ENCODE assay signal across 8 cellular contexts in the genomic region with DNA sequence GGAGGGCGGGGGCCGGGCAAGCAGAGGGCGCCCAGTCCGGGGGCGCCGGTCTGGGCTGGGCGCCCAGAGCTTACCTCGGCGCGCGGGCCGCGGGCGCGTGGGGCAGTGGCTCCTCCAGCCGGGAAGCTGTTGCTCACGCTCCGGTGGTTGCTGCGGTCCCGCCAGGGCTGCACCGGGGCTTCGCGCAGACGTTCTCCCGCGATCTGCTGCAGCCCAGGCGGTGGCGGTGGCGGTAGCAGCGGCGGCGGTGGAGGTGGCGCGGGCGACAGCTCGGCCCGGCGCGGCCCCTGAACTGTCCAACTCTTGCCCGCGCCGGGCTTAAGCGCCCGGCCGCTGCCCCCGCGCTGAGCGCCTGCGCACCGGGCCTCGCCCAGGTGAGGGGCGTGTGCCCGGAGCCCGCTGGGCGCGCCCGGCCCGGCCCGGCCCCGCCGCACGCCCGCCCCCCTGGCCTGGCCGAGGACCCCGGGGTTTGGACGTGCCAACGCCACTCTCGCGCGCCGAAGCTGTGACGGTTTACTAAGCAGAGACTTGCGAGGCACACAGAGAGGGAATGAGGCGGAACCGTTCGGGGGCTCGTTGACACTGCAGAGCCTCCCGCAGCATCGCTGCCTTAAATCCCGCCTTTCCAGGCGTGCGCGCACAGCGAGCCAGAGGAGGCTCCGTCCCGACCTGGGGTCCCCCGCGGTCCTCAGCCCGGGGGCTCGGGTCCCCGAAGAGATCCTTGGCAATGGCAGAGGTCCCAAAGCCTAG. TPM values are rescaled to one million over a fixed set of nuclear protein-coding genes. Genes with fewer than 3 reads are reported as not detected.
DNase-seq lines count a peak whose midpoint lies in the region; ATAC-seq and TF ChIP-seq lines count a peak whose summit lies in the region.

A gene (minus strand): TSS at position 586 of the 750 bp plus-strand sequence.

- H3K36me3 ChIP-seq in HUES64 (ENCODE audit: insufficient read depth, low read length) (no peaks in the 10 kb centered on the region), heart right ventricle (no peaks in the 10 kb centered on the region)

- peaks cover 69% of the 10 kb centered on the region for H3K27me3 Mint-ChIP-seq in activated T-helper 1 cell treated with anti-CD3 and anti-CD28 coated beads, Interleukin-12 subunit alpha, Interleukin-12 subunit beta, Interleukin-2, Interleukin-4 antibody, amounts not matched to agents 30 ng/mL and 10 ng/mL and 1 ng/mL, durations not matched to agents 14 hours and 24 hours and 36 hours (ENCODE audit: insufficient read depth)

- H3K9me3 ChIP-seq in HUES64 (ENCODE audit: insufficient read depth, low read depth, low read length) (no peaks in the 10 kb centered on the region), heart right ventricle (no peaks in the 10 kb centered on the region)

- H3K4me1 ChIP-seq in HUES64 (ENCODE audit: insufficient read depth, low read length) (0 out of 2 replicates have a peak, but pooled peaks cover 9% of the 10 kb centered on the region), heart right ventricle (peaks cover 0 to 18% (median 6%) of the 10 kb centered on the region in 9 donors)

- ATAC-seq in GM18868 (IDR thresholded peaks at IDR 0.05; ENCODE audit: unreplicated experiment), result peak; percentile 52
- ATAC-seq in heart right ventricle, result peak in 4 of 8 donors; percentile 39 to 70 (median 62)
- no peak for ATAC-seq in GM18517 (IDR thresholded peaks at IDR 0.05; ENCODE audit: unreplicated experiment)
- ATAC-seq in HG02840 (IDR thresholded peaks at IDR 0.05; ENCODE audit: low FRiP score, unreplicated experiment), result no peak

- peaks cover 15% of the 10 kb centered on the region for H3K4me1 Mint-ChIP-seq in activated T-helper 1 cell treated with anti-CD3 and anti-CD28 coated beads, Interleukin-12 subunit alpha, Interleukin-12 subunit beta, Interleukin-2, Interleukin-4 antibody, amounts not matched to agents 30 ng/mL and 10 ng/mL and 1 ng/mL, durations not matched to agents 14 hours and 24 hours and 36 hours (ENCODE audit: low read depth)

- DNase-seq in AG09309 (ENCODE audit: low read depth), result no peak
- no peak for DNase-seq in activated T-helper 1 cell treated with anti-CD3 and anti-CD28 coated beads, Interleukin-12 subunit alpha, Interleukin-12 subunit beta, Interleukin-2, Interleukin-4 antibody, amounts not matched to agents 30 ng/mL and 10 ng/mL and 1 ng/mL, durations not matched to agents 14 hours and 24 hours and 36 hours (ENCODE audit: low spot score)
- DNase-seq in heart right ventricle, result peak in 1 of 2 donors; percentile 15
- DNase-seq in retina, result peak; percentile 77

- no peaks in the 10 kb centered on the region for H3K9me3 Mint-ChIP-seq in activated T-helper 1 cell treated with anti-CD3 and anti-CD28 coated beads, Interleukin-12 subunit alpha, Interleukin-12 subunit beta, Interleukin-2, Interleukin-4 antibody, amounts not matched to agents 30 ng/mL and 10 ng/mL and 1 ng/mL, durations not matched to agents 14 hours and 24 hours and 36 hours

- H3K27ac ChIP-seq in HUES64 (ENCODE audit: low read depth, low read length) (no peak within 1 kb of the TSS), heart right ventricle (no peak within 1 kb of the TSS)

- TF ChIP-seq CTCF in AG09309 (IDR thresholded peaks at IDR 0.05; ENCODE audit: control insufficient read depth, insufficient read depth, low read depth, low read length, missing control alignments), result no peak
- no peak for TF ChIP-seq CTCF in heart right ventricle (IDR thresholded peaks at IDR 0.05)

- H3K9ac ChIP-seq in HUES64 (ENCODE audit: low read depth, low read length), result peak within 1 kb of the TSS; percentile 51

- intact Hi-C loops in activated T-helper 1 cell treated with anti-CD3 and anti-CD28 coated beads, Interleukin-12 subunit alpha, Interleukin-12 subunit beta, Interleukin-2, Interleukin-4 antibody, amounts not matched to agents 30 ng/mL and 10 ng/mL and 1 ng/mL, durations not matched to agents 14 hours and 24 hours and 36 hours (cut with micrococcal nuclease), result no loop called here
- intact Hi-C loops in heart right ventricle (cut with DNase I), result no loop called here

- H3K4me3 ChIP-seq in AG09309 (ENCODE audit: control insufficient read depth, low read depth, low read length) (peak within 1 kb of the TSS; percentile 65), HUES64 (ENCODE audit: low read length) (peak within 1 kb of the TSS; percentile 70), heart right ventricle (peak within 1 kb of the TSS in 9 of 10 donors; percentile 23 to 56 (median 50))

- no peak within 1 kb of the TSS for H3K27ac Mint-ChIP-seq in activated T-helper 1 cell treated with anti-CD3 and anti-CD28 coated beads, Interleukin-12 subunit alpha, Interleukin-12 subunit beta, Interleukin-2, Interleukin-4 antibody, amounts not matched to agents 30 ng/mL and 10 ng/mL and 1 ng/mL, durations not matched to agents 14 hours and 24 hours and 36 hours

- under 1% methylated on average over 91 of the region's 91 CpGs for WGBS in HUES64
- WGBS in heart right ventricle, 2 donors, result 0 to 1% methylated on average over 72 to 91 of the region's 91 CpGs

- peaks cover 64% of the 10 kb centered on the region for H3K27me3 ChIP-seq in HUES64 (ENCODE audit: insufficient read depth, low read length)
- peaks cover 0 to 76% (median 64%) of the 10 kb centered on the region in 7 donors for H3K27me3 ChIP-seq in heart right ventricle

- peak within 1 kb of the TSS; percentile 43 for H3K4me3 Mint-ChIP-seq in activated T-helper 1 cell treated with anti-CD3 and anti-CD28 coated beads, Interleukin-12 subunit alpha, Interleukin-12 subunit beta, Interleukin-2, Interleukin-4 antibody, amounts not matched to agents 30 ng/mL and 10 ng/mL and 1 ng/mL, durations not matched to agents 14 hours and 24 hours and 36 hours

- H3K36me3 Mint-ChIP-seq in activated T-helper 1 cell treated with anti-CD3 and anti-CD28 coated beads, Interleukin-12 subunit alpha, Interleukin-12 subunit beta, Interleukin-2, Interleukin-4 antibody, amounts not matched to agents 30 ng/mL and 10 ng/mL and 1 ng/mL, durations not matched to agents 14 hours and 24 hours and 36 hours (ENCODE audit: low read depth), result no peaks in the 10 kb centered on the region

RNA-seq across cellular contexts. Expression of the gene that starts here (rescaled TPM):
- polyA plus RNA-seq in HUES64 (2013, experiment 1 of 2), result 0.45 TPM
- 1.1 TPM for polyA plus RNA-seq in HUES64 (2013, experiment 2 of 2)
- total RNA-seq in activated T-helper 1 cell treated with anti-CD3 and anti-CD28 coated beads, Interleukin-12 subunit alpha, Interleukin-12 subunit beta, Interleukin-2, Interleukin-4 antibody, amounts not matched to agents 30 ng/mL and 10 ng/mL and 1 ng/mL, durations not matched to agents 14 hours and 24 hours and 36 hours, result not detected in 2 replicates
- total RNA-seq in heart right ventricle, result 10 to 100 TPM in 2 of 10 donors, 1 to 10 TPM in 5, under 1 TPM in 3; 0.19 to 19.7 (median 2.0) TPM
- polyA plus RNA-seq in heart right ventricle, result under 1 TPM; 0.26 to 0.59 TPM
